11 cellular contexts compared by ENCODE assay signal in the genomic region with DNA sequence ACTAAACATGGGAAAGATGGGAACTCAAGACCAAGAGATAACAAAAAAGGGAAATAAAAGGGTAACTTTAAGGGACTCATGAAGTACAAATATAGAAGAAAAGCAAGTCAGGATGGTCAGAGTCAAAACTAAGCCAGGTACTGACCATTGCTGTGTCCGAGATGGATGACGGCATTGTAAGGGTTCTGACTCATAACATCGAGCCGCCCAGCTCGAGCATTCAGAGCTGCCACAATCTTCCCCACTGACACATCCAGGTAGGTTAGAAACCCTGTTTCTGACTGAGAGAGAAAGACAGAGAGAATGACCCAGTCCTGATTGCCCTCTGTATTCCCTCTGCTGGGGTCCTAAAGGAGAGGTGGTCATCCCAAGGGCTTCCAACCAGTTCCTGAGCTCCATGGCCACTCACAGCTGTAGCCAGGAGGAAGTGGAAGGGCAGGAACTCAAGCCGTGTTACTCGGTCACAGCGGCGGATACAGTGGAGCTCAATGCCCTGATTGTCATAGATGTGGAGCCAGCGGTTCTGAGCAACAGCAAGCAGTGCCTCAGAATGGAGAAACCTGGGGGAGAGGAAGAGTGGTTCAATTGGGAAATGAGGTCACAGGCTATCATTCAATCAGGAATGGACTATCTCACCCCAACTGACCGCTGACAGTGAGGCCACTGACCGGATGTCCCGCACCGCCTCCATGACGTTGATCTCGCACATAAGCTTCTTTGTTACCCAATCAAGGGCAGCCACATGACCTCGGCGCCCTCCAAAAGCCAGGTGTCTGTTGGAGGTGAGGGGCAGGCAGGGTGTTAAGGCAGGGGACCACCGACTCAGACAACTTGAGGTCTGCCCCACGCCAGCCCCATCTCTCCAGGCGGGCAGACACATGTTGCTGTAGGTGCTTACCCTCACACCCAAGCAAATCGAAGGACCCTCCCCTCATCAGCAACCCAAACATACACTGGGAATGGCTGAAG. TPM values are rescaled to one million over a fixed set of nuclear protein-coding genes. Genes with fewer than 3 reads are reported as not detected.
A peak's percentile ranks its signal among the peaks of the same experiment; 100 is the strongest.
DNase-seq lines count a peak whose midpoint lies in the region; ATAC-seq and TF ChIP-seq lines count a peak whose summit lies in the region.
"Had no signal": no experiment of that assay in that cellular context is flagged by ENCODE, and none has a peak within 500 bp of the region (broad histone marks: within the 10 kb centered on the region; RNA-seq: fewer than 3 reads in every experiment).

No MANE protein-coding gene starts in this region.

- peak overlapping the region in 1 of 2 donors; percentile 65 for H3K27ac Mint-ChIP-seq in effector memory CD8-positive, alpha-beta T cell

- H3K4me1 ChIP-seq in PC-3 (ENCODE audit: insufficient read depth, low read length), result peaks cover 17% of the 10 kb centered on the region
- H3K4me1 ChIP-seq in skeletal muscle satellite cell (ENCODE audit: control insufficient read depth, insufficient read depth, low read length), result peaks cover 16% of the 10 kb centered on the region
- H3K4me1 ChIP-seq in SJCRH30, result peaks cover 7% of the 10 kb centered on the region; the same call in 1 of the 2 replicates

- H3K4me3 ChIP-seq in PC-3 (ENCODE audit: low read length), result 0 out of 2 replicates have a peak overlapping the region, but pooled peaks have one; percentile 97
- H3K4me3 ChIP-seq in skeletal muscle satellite cell (ENCODE audit: low read length), result peak overlapping the region; percentile 98
- no peak overlapping the region for H3K4me3 ChIP-seq in SJCRH30

- H2AFZ ChIP-seq in PC-3 (ENCODE audit: low read length), result no peak overlapping the region

- CTCF ChIA-PET in PC-3 (lab: Charles Lee), result no interaction called here

- TF ChIP-seq CTCF in PC-3 (conservative IDR thresholded peaks at IDR 0.05; ENCODE audit: low read depth, low read length), result no peak

- peaks cover 52% of the 10 kb centered on the region for H3K79me2 ChIP-seq in PC-3 (ENCODE audit: low read length)

- no peaks in the 10 kb centered on the region for H3K9me3 Mint-ChIP-seq in activated T-cell treated with anti-CD3 and anti-CD28 coated beads, Interleukin-2, amount 50 U/mL, for 4 hours
- H3K9me3 Mint-ChIP-seq in effector memory CD8-positive, alpha-beta T cell, result no peaks in the 10 kb centered on the region

- H3K27me3 Mint-ChIP-seq in activated T-cell treated with anti-CD3 and anti-CD28 coated beads, Interleukin-2, amount 50 U/mL, for 4 hours (ENCODE audit: low read depth), result no peaks in the 10 kb centered on the region
- no peaks in the 10 kb centered on the region for H3K27me3 Mint-ChIP-seq in effector memory CD8-positive, alpha-beta T cell

- H3K9me2 ChIP-seq in PC-3 (replicated peaks; ENCODE audit: low read length), result no peaks in the 10 kb centered on the region

- no peaks in the 10 kb centered on the region for H3F3A ChIP-seq in PC-3 (ENCODE audit: low read length, unreplicated experiment)

- H3K4me2 ChIP-seq in PC-3 (ENCODE audit: low read length) (peak overlapping the region; percentile 98; the same call in 1 of the 2 replicates), skeletal muscle satellite cell (ENCODE audit: low read length) (peak overlapping the region; percentile 93)

- H3K27me3 ChIP-seq in PC-3 (ENCODE audit: low read length) (no peaks in the 10 kb centered on the region), skeletal muscle satellite cell (ENCODE audit: control insufficient read depth, insufficient read depth, low read length) (no peaks in the 10 kb centered on the region), SJCRH30 (no peaks in the 10 kb centered on the region)
- H3K27me3 ChIP-seq: vagina had no signal

- DNase-seq in activated T-cell treated with anti-CD3 and anti-CD28 coated beads, Interleukin-2, amount 50 U/mL, for 4 hours, result no peak
- DNase-seq in activated T-cell treated with anti-CD3 and anti-CD28 coated beads for 4 hours (no peak), PC-3 (no peak), SJCRH30 (no peak), NCI-H1436 (lab: John Stamatoyannopoulos, UW) (no peak)
- no peak for DNase-seq in effector memory CD8-positive, alpha-beta T cell
- DNase-seq: GDM1, OCI-M1 had no signal

- peaks cover 38% of the 10 kb centered on the region for H3K4me1 Mint-ChIP-seq in activated T-cell treated with anti-CD3 and anti-CD28 coated beads, Interleukin-2, amount 50 U/mL, for 4 hours (ENCODE audit: low read depth)
- H3K4me1 Mint-ChIP-seq in effector memory CD8-positive, alpha-beta T cell (ENCODE audit: low read depth in 2 of 2), result peaks cover 35 to 36% of the 10 kb centered on the region in 2 donors

- H3K9me3 ChIP-seq in PC-3 (ENCODE audit: low read length) (no peaks in the 10 kb centered on the region), skeletal muscle satellite cell (replicated peaks; ENCODE audit: low read length) (no peaks in the 10 kb centered on the region), SJCRH30 (replicated peaks) (no peaks in the 10 kb centered on the region)
- H3K9me3 ChIP-seq: vagina had no signal

- no TSS peak for BruUV-seq in PC-3 (replicated peaks; lab: Mats Ljungman, UMichigan)

- no peak overlapping the region for H3K9ac ChIP-seq in PC-3 (ENCODE audit: low read length)
- no peak overlapping the region for H3K9ac ChIP-seq in skeletal muscle satellite cell (ENCODE audit: low read depth, low read length)

- H3K27ac ChIP-seq in PC-3 (ENCODE audit: low read length) (no peak overlapping the region), SJCRH30 (no peak overlapping the region)
- H3K27ac ChIP-seq: vagina had no signal

- peaks cover 33% of the 10 kb centered on the region for H3K36me3 Mint-ChIP-seq in activated T-cell treated with anti-CD3 and anti-CD28 coated beads, Interleukin-2, amount 50 U/mL, for 4 hours (ENCODE audit: insufficient read depth)
- H3K36me3 Mint-ChIP-seq in effector memory CD8-positive, alpha-beta T cell (ENCODE audit: insufficient read depth), result peaks cover 40% of the 10 kb centered on the region

- ATAC-seq in activated T-cell treated with anti-CD3 and anti-CD28 coated beads, Interleukin-2, amount 50 U/mL, for 4 hours, result no peak
- ATAC-seq in PC-3 (no peak), GM18873 (IDR thresholded peaks at IDR 0.05; ENCODE audit: low FRiP score, unreplicated experiment) (no peak)
- ATAC-seq in effector memory CD8-positive, alpha-beta T cell (replicated peaks), result no peak

- peak overlapping the region; percentile 98 for H3K4me3 Mint-ChIP-seq in activated T-cell treated with anti-CD3 and anti-CD28 coated beads, Interleukin-2, amount 50 U/mL, for 4 hours
- H3K4me3 Mint-ChIP-seq in effector memory CD8-positive, alpha-beta T cell, result peak overlapping the region; percentile 88 to 96

- POLR2A ChIA-PET in PC-3 (lab: Charles Lee; ENCODE audit: unreplicated experiment), result no interaction called here

- intact Hi-C loops in PC-3 (cut with micrococcal nuclease), result no loop called here

- no peaks in the 10 kb centered on the region for H4K20me1 ChIP-seq in PC-3 (ENCODE audit: low read length)

- H3K36me3 ChIP-seq in PC-3 (ENCODE audit: low read depth, low read length) (peaks cover 43% of the 10 kb centered on the region), skeletal muscle satellite cell (ENCODE audit: insufficient read depth, low read length) (peaks cover 56% of the 10 kb centered on the region), SJCRH30 (peaks cover 34% of the 10 kb centered on the region)

RNA-seq across cellular contexts. Expression of a gene that starts 1.8 kb away (rescaled TPM):
- 100 to 1,000 TPM; 188 to 198 (median 197) TPM for total RNA-seq in activated T-cell treated with anti-CD3 and anti-CD28 coated beads, Interleukin-2, amount 50 U/mL, for 4 hours
- 104 and 146 TPM in 2 replicates for total RNA-seq in PC-3 (2014; rRNA removed)
- 108 and 128 TPM in 2 replicates for total RNA-seq in skeletal muscle satellite cell (2012; rRNA removed)
- total RNA-seq in SJCRH30 (2014; rRNA removed; shearing (Covaris generic)), result 54.6 and 61.5 TPM in 2 replicates

RNA-seq across cellular contexts. Expression of a gene that starts 2.2 kb away (rescaled TPM):
- total RNA-seq in activated T-cell treated with anti-CD3 and anti-CD28 coated beads, Interleukin-2, amount 50 U/mL, for 4 hours, result 100 to 1,000 TPM; 153 to 157 (median 153) TPM
- 153 and 181 TPM in 2 replicates for total RNA-seq in PC-3 (2014; rRNA removed)
- total RNA-seq in skeletal muscle satellite cell (2012; rRNA removed), result 43.2 and 46.1 TPM in 2 replicates
- total RNA-seq in SJCRH30 (2014; rRNA removed; shearing (Covaris generic)), result 102 and 104 TPM in 2 replicates

RNA-seq across cellular contexts. Expression of a gene that starts 10.3 kb away (rescaled TPM):
- total RNA-seq in activated T-cell treated with anti-CD3 and anti-CD28 coated beads, Interleukin-2, amount 50 U/mL, for 4 hours, result 1 to 10 TPM; 2.6 to 3.8 (median 3.7) TPM
- 7.9 and 8.4 TPM in 2 replicates for total RNA-seq in PC-3 (2014; rRNA removed)
- 0.66 and 1.0 TPM in 2 replicates for total RNA-seq in skeletal muscle satellite cell (2012; rRNA removed)
- total RNA-seq in SJCRH30 (2014; rRNA removed; shearing (Covaris generic)), result 0.84 and 0.95 TPM in 2 replicates

RNA-seq across cellular contexts. Expression of a gene that starts 11.5 kb away (rescaled TPM):
- total RNA-seq in activated T-cell treated with anti-CD3 and anti-CD28 coated beads, Interleukin-2, amount 50 U/mL, for 4 hours, result 10 to 100 TPM; 11.6 to 15.8 (median 15.4) TPM
- 34.9 and 37.0 TPM in 2 replicates for total RNA-seq in PC-3 (2014; rRNA removed)
- total RNA-seq in skeletal muscle satellite cell (2012; rRNA removed), result 13.2 and 17.0 TPM in 2 replicates
- total RNA-seq in SJCRH30 (2014; rRNA removed; shearing (Covaris generic)), result 14.3 and 20.9 TPM in 2 replicates

RNA-seq across cellular contexts. Expression of a gene that starts 15.4 kb away (rescaled TPM):
- 1,000 to 10,000 TPM; 4,231 to 4,415 (median 4,409) TPM for total RNA-seq in activated T-cell treated with anti-CD3 and anti-CD28 coated beads, Interleukin-2, amount 50 U/mL, for 4 hours
- total RNA-seq in PC-3 (2014; rRNA removed), result 2,873 and 3,161 TPM in 2 replicates
- 2,522 and 4,168 TPM in 2 replicates for total RNA-seq in skeletal muscle satellite cell (2012; rRNA removed)
- 5,924 and 6,385 TPM in 2 replicates for total RNA-seq in SJCRH30 (2014; rRNA removed; shearing (Covaris generic))
